1 cellular context compared by ENCODE assay signal in genomic region chr16:88856122-88856827, GRCh38.
TF ChIP-seq lines count a peak whose summit lies in the region.

No MANE protein-coding gene starts in this region.

TF ChIP-seq in H1, 55 proteins besides CTCF, POLR2A, EP300 and RAD21:
- TF ChIP-seq TEAD4 (IDR thresholded peaks at IDR 0.05; ENCODE audit: low read depth, low read length), result peak; percentile 86
- no peak for TF ChIP-seq CHD1 (IDR thresholded peaks at IDR 0.05; ENCODE audit: low read depth, low read length)
- no peak for TF ChIP-seq RXRA (IDR thresholded peaks at IDR 0.05; ENCODE audit: insufficient read depth, low read depth, low read length)
- TF ChIP-seq CTBP2 (IDR thresholded peaks at IDR 0.05; ENCODE audit: borderline replicate concordance, insufficient read depth, insufficient read length, low read length), result no peak
- TF ChIP-seq HDAC2 (IDR thresholded peaks at IDR 0.05; ENCODE audit: borderline replicate concordance in 1 of 2, low read depth in 2 of 2, low read length in 2 of 2), result peak in 1 of 2 experiments; percentile 61; a peak in 1 of 4 replicates
- TF ChIP-seq GTF2F1 (IDR thresholded peaks at IDR 0.05; ENCODE audit: borderline replicate concordance, low read depth, low read length), result no peak
- peak in 1 of 2 experiments; percentile 49; a peak in 1 of 4 replicates for TF ChIP-seq SIN3A (conservative IDR thresholded peaks at IDR 0.05 in 1 of 2, IDR thresholded peaks at IDR 0.05 in 1 of 2; ENCODE audit: low read depth in 1 of 2, low read length in 2 of 2)
- 0 out of 2 replicates have a peak, but pooled peaks have one; percentile 9 for TF ChIP-seq CREB1 (IDR thresholded peaks at IDR 0.05)
- 0 out of 2 replicates have a peak, but pooled peaks have one; percentile 38 for TF ChIP-seq MAX (IDR thresholded peaks at IDR 0.05)
- TF ChIP-seq E2F6 (IDR thresholded peaks at IDR 0.05), result peak; percentile 61
- TF ChIP-seq FOSL1 (IDR thresholded peaks at IDR 0.05; ENCODE audit: insufficient read depth, low read depth, low read length), result no peak
- TF ChIP-seq SUZ12 (IDR thresholded peaks at IDR 0.05; ENCODE audit: low read length), result no peak
- no peak for TF ChIP-seq YY1 (IDR thresholded peaks at IDR 0.05; ENCODE audit: low read depth, low read length)
TF ChIP-seq in H1: peak in this region for 6.
